In the genomic region with DNA sequence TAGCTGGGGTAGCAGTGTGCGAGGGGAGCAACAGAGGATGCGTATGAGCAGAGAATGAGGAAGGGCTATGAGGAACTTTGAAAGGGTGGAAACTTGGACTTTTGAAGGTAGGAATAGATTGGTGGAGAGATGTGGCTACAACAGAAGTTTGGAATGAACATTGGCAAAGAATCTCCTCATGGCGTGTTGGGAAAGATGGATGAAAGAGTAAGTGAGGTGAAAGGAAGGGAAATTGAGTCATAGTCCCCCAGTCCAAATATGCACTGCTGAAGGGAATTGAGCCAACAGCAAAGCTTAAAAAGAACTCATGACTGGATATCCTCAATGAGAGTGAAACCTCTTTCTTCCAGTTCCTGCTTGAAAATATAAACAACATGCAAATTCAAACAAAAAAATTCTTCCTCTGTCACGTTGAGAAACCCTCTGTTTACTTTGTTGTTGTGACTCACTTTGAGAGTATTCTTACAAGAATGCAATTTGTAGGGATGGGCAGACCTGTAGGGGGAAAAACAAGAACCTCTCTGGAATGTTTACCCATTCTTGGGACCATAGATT, we compare ENCODE assay signal across 10 cellular contexts.
DNase-seq lines count a peak whose midpoint lies in the region; ATAC-seq and TF ChIP-seq lines count a peak whose summit lies in the region.
"Had no signal": no experiment of that assay in that cellular context is flagged by ENCODE, and none has a peak within 500 bp of the region (broad histone marks: within the 10 kb centered on the region; RNA-seq: fewer than 3 reads in every experiment).

No MANE protein-coding gene starts in this region.

- no peak overlapping the region for H4K8ac ChIP-seq in neuronal stem cell (ENCODE audit: low read depth, low read length)

- no peak overlapping the region for H3K4ac ChIP-seq in neuronal stem cell (ENCODE audit: low read length)

- intact Hi-C loops in activated CD4-positive, alpha-beta memory T cell treated with anti-CD3 and anti-CD28 coated beads for 36 hours (cut with micrococcal nuclease), result no loop called here

- H3K27me3 ChIP-seq in RWPE2 (ENCODE audit: insufficient read depth, poor library complexity, severe bottlenecking), result no peaks in the 10 kb centered on the region
- H3K27me3 ChIP-seq in neuronal stem cell (ENCODE audit: control insufficient read depth in 3 of 3, insufficient read depth in 3 of 3, low read depth in 1 of 3, low read length in 3 of 3), result no peaks in the 10 kb centered on the region

- H3K36me3 Mint-ChIP-seq in activated CD4-positive, alpha-beta memory T cell treated with anti-CD3 and anti-CD28 coated beads for 36 hours, result no peaks in the 10 kb centered on the region
- H3K36me3 Mint-ChIP-seq: natural killer cell had no signal

- no peak overlapping the region for H3K4me2 ChIP-seq in neuronal stem cell (ENCODE audit: insufficient read depth, low read length, poor library complexity, severe bottlenecking)

- no peaks in the 10 kb centered on the region for H3K36me3 ChIP-seq in RWPE2 (ENCODE audit: low read depth)
- H3K36me3 ChIP-seq in neuronal stem cell (replicated peaks in 1 of 2; ENCODE audit: control insufficient read depth in 2 of 2, insufficient read depth in 2 of 2, low read length in 2 of 2), result no peaks in the 10 kb centered on the region

- POLR2A ChIA-PET in activated CD4-positive, alpha-beta memory T cell treated with anti-CD3 and anti-CD28 coated beads for 36 hours (lab: Charles Lee), result no interaction called here

- DNase-seq in G401 (ENCODE audit: low spot score) (peak; percentile 49), RWPE2 (ENCODE audit: low spot score) (no peak), fibroblast of peridontal ligament (ENCODE audit: extremely low read depth) (peak; percentile 98), renal cortical epithelial cell (ENCODE audit: low read depth) (peak; percentile 100), NCI-H2107 (lab: John Stamatoyannopoulos, UW) (no peak), neuronal stem cell (ENCODE audit: low spot score) (no peak)
- no peak for DNase-seq in activated CD4-positive, alpha-beta memory T cell treated with anti-CD3 and anti-CD28 coated beads for 36 hours
- DNase-seq: activated CD8-positive, alpha-beta T cell treated with anti-CD3 and anti-CD28 coated beads for 36 hours; natural killer cell had no signal

- no peak overlapping the region for H4K91ac ChIP-seq in neuronal stem cell (ENCODE audit: low read depth, low read length, poor library complexity)

- H3K79me1 ChIP-seq in neuronal stem cell (ENCODE audit: low read depth, low read length), result no peaks in the 10 kb centered on the region

- H3K9me3 Mint-ChIP-seq in activated CD4-positive, alpha-beta memory T cell treated with anti-CD3 and anti-CD28 coated beads for 36 hours, result no peaks in the 10 kb centered on the region
- H3K9me3 Mint-ChIP-seq: activated CD8-positive, alpha-beta T cell treated with anti-CD3 and anti-CD28 coated beads for 36 hours had no signal

- H2BK12ac ChIP-seq in neuronal stem cell (ENCODE audit: low read length), result no peak overlapping the region

- no peak overlapping the region for H2BK15ac ChIP-seq in neuronal stem cell (ENCODE audit: low read length)

- no peaks in the 10 kb centered on the region for H3K4me1 Mint-ChIP-seq in activated CD4-positive, alpha-beta memory T cell treated with anti-CD3 and anti-CD28 coated beads for 36 hours (ENCODE audit: low read depth)
- H3K4me1 Mint-ChIP-seq: natural killer cell had no signal

- H2AK5ac ChIP-seq in neuronal stem cell (ENCODE audit: low read depth, low read length), result no peak overlapping the region

- ATAC-seq in RWPE2 (ENCODE audit: low read depth) (peak; percentile 84), GM21737 (IDR thresholded peaks at IDR 0.05; ENCODE audit: unreplicated experiment) (no peak)
- ATAC-seq: activated CD8-positive, alpha-beta T cell treated with anti-CD3 and anti-CD28 coated beads for 36 hours; natural killer cell had no signal

- H3K27ac Mint-ChIP-seq in activated CD4-positive, alpha-beta memory T cell treated with anti-CD3 and anti-CD28 coated beads for 36 hours, result no peak overlapping the region
- H3K27ac Mint-ChIP-seq: activated CD8-positive, alpha-beta T cell treated with anti-CD3 and anti-CD28 coated beads for 36 hours; natural killer cell had no signal

- H2AFZ ChIP-seq in neuronal stem cell (ENCODE audit: low read length), result no peak overlapping the region

- H3K9me3 ChIP-seq in RWPE2 (ENCODE audit: severe bottlenecking), result no peaks in the 10 kb centered on the region
- H3K9me3 ChIP-seq in neuronal stem cell (replicated peaks in 1 of 2; ENCODE audit: control insufficient read depth in 2 of 2, insufficient read depth in 1 of 2, low read depth in 1 of 2, low read length in 2 of 2), result no peaks in the 10 kb centered on the region

- no peak overlapping the region for H3K23ac ChIP-seq in neuronal stem cell (ENCODE audit: low read depth, low read length, poor library complexity)

- H3K27me3 Mint-ChIP-seq in activated CD4-positive, alpha-beta memory T cell treated with anti-CD3 and anti-CD28 coated beads for 36 hours, result no peaks in the 10 kb centered on the region

- H2BK5ac ChIP-seq in neuronal stem cell (ENCODE audit: low read length), result no peak overlapping the region

- no peak overlapping the region for H2BK120ac ChIP-seq in neuronal stem cell (ENCODE audit: low read depth, low read length)

- H3K4me1 ChIP-seq in RWPE2 (ENCODE audit: insufficient read depth, poor library complexity, severe bottlenecking) (peaks cover 55% of the 10 kb centered on the region), neuronal stem cell (ENCODE audit: control insufficient read depth in 2 of 2, insufficient read depth in 1 of 2, low read depth in 1 of 2, low read length in 2 of 2) (no peaks in the 10 kb centered on the region)

- H3K4me3 ChIP-seq in RWPE2 (ENCODE audit: severe bottlenecking) (no peak overlapping the region), neuronal stem cell (ENCODE audit: low read length in 2 of 2) (no peak overlapping the region)

- H3K9ac ChIP-seq in neuronal stem cell (ENCODE audit: low read depth, low read length, poor library complexity), result no peak overlapping the region

- TF ChIP-seq CTCF in RWPE2 (IDR thresholded peaks at IDR 0.05; ENCODE audit: poor library complexity, severe bottlenecking), result no peak

- no CpG with 5 or more reads among the region's 4 CpGs for WGBS in neuronal stem cell (ENCODE audit: extremely low coverage in 2 of 2, insufficient read length in 2 of 2, insufficient replicate concordance in 1 of 2), 2 donors

- in situ Hi-C loops in G401 (cut with HindIII; ENCODE audit: low sequenced_read_pairs), result no loop called here

- H3K18ac ChIP-seq in neuronal stem cell (ENCODE audit: low read length), result no peak overlapping the region

- H3K14ac ChIP-seq in neuronal stem cell (ENCODE audit: low read length), result no peak overlapping the region

- H3K27ac ChIP-seq in RWPE2 (ENCODE audit: poor library complexity, severe bottlenecking) (peak overlapping the region; percentile 94), neuronal stem cell (replicated peaks; ENCODE audit: low read length) (no peak overlapping the region)

- H3K4me3 Mint-ChIP-seq in activated CD4-positive, alpha-beta memory T cell treated with anti-CD3 and anti-CD28 coated beads for 36 hours, result no peak overlapping the region
- H3K4me3 Mint-ChIP-seq: activated CD8-positive, alpha-beta T cell treated with anti-CD3 and anti-CD28 coated beads for 36 hours; natural killer cell had no signal

- CTCF ChIA-PET in activated CD4-positive, alpha-beta memory T cell treated with anti-CD3 and anti-CD28 coated beads for 36 hours (lab: Charles Lee), result no interaction called here

Comparison
In these comparisons a context has a peak if more than half of its experiments do, and no peak if none do; other contexts are left out.
1. DNase-seq: peak in G401 (single experiment), fibroblast of peridontal ligament (single experiment) and renal cortical epithelial cell (single experiment); none in RWPE2 (single experiment), activated CD4-positive, alpha-beta memory T cell treated with anti-CD3 and anti-CD28 coated beads for 36 hours (single experiment), NCI-H2107 (single experiment) and neuronal stem cell (single experiment).